Comparison of ENCODE assay signal across 26 cellular contexts in genomic region chr9:94794768-94795167, GRCh38.
"Had no signal": no experiment of that assay in that cellular context is flagged by ENCODE, and none has a peak within 500 bp of the region (broad histone marks: within the 10 kb centered on the region; RNA-seq: fewer than 3 reads in every experiment).

No MANE protein-coding gene starts in this region.

- H3K36me3 ChIP-seq: pancreas, prostate gland, thoracic aorta, tibial artery, upper lobe of right lung had no signal

- ATAC-seq: left colon; left lung; lower lobe of right lung; naive thymus-derived CD8-positive, alpha-beta T cell; pancreas; right cardiac atrium; stimulated activated effector memory CD8-positive, alpha-beta T cell treated with anti-CD3 and anti-CD28 coated beads, Interleukin-12 subunit alpha, Interleukin-12 subunit beta, amount 100 ng/mL, for 72 hours had no signal

- H3K4me3 ChIP-seq: left lung, lower lobe of right lung, pancreas, prostate gland, sigmoid colon, spleen, suprapubic skin, thoracic aorta, tibial artery, upper lobe of right lung had no signal

- FAIRE-seq: kidney, pancreas, small intestine, urothelium cell line had no signal

- H3K9me3 ChIP-seq: left lung, lower lobe of right lung, pancreas, prostate gland, sigmoid colon, spleen, suprapubic skin, thoracic aorta, tibial artery, upper lobe of right lung had no signal

- H3K27me3 ChIP-seq: left lung, pancreas, sigmoid colon, spleen, suprapubic skin, tibial artery, upper lobe of right lung had no signal

- DNase-seq: hippocampal formation; kidney; left colon; left lung; lower lobe of right lung; mammary epithelial cell; mesenchymal stem cell; naive thymus-derived CD8-positive, alpha-beta T cell; nucleus accumbens; pancreas; posterior cingulate gyrus; retina; right cardiac atrium; sigmoid colon; small intestine; spleen; stimulated activated CD4-positive, alpha-beta T cell treated with anti-CD3 and anti-CD28 coated beads, Interleukin-4, amount 100 ng/mL, for 24 hours; stimulated activated naive CD4-positive, alpha-beta T cell; tibial artery; trophoblast cell; upper lobe of right lung had no signal

- H3K27ac ChIP-seq: left lung, lower lobe of right lung, pancreas, prostate gland, sigmoid colon, spleen, suprapubic skin, tibial artery, upper lobe of right lung had no signal

- H3K4me1 ChIP-seq: pancreas, prostate gland had no signal
